17 cellular contexts compared by ENCODE assay signal in the genomic region with DNA sequence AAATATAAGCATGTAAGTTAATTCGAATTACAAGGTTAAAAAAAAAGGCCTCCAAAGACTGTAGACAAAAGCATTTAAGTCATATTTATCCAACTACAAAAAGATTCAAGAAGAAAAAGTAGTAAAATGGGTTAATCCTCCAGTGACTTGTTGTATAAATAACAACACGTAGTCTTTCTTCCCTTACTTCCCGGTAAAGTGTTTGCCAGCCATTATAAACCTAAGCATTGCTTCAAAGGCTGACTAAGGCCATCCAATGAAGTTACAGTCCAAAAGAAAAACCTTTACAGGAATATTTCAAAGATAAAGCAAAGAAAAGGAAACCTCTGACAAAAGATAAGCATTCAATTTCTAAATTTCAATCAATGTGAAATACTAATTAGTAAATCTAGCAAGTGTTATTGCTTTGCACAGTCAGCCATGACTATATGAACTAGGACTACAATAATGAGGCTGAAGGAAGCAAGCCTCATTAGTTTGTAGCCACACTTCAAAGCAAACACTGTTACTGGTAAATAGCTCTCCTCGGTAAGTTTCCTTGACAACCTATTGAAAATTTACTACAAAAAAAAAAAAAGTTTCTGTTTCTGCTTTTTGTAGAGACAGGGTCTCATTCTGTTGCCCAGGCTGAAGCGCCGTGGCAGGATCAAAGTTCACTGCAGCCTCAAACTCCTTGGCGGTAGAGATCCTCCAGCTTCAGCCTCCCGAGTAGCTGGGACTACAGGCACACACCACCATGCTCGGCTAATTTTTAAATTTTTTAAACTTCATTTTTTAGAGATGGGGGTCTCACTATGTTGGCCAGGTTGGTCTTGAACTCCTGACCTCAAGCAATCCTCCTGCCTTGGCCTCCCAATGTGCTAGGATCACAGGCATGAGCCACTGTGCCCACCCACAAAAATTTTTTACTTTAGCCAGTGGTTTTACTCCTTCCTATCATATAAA. TPM values are rescaled to one million over a fixed set of nuclear protein-coding genes. Genes with fewer than 3 reads are reported as not detected.
DNase-seq lines count a peak whose midpoint lies in the region; ATAC-seq, FAIRE-seq and TF ChIP-seq lines count a peak whose summit lies in the region.
"Had no signal": no experiment of that assay in that cellular context is flagged by ENCODE, and none has a peak within 500 bp of the region (broad histone marks: within the 10 kb centered on the region; RNA-seq: fewer than 3 reads in every experiment).

No MANE protein-coding gene starts in this region.

- peak overlapping the region; percentile 8 for H3K27ac Mint-ChIP-seq in activated naive CD4-positive, alpha-beta T cell treated with anti-CD3 and anti-CD28 coated beads, Interleukin-2, amount 50 U/mL, for 24 hours
- H3K27ac Mint-ChIP-seq in type B pancreatic cell: peak overlapping the region; percentile 49
- H3K27ac Mint-ChIP-seq: activated naive CD4-positive, alpha-beta T cell treated with anti-CD3 and anti-CD28 coated beads for 36 hours; T-helper 17 cell had no signal

- H3K4me1 Mint-ChIP-seq in activated naive CD4-positive, alpha-beta T cell treated with anti-CD3 and anti-CD28 coated beads, Interleukin-2, amount 50 U/mL, for 24 hours: peaks cover 47% of the 10 kb centered on the region
- peaks cover 26% of the 10 kb centered on the region for H3K4me1 Mint-ChIP-seq in type B pancreatic cell (ENCODE audit: unreplicated experiment)

- no peaks in the 10 kb centered on the region for H3K27me3 Mint-ChIP-seq in activated naive CD4-positive, alpha-beta T cell treated with anti-CD3 and anti-CD28 coated beads, Interleukin-2, amount 50 U/mL, for 24 hours
- no peaks in the 10 kb centered on the region for H3K27me3 Mint-ChIP-seq in type B pancreatic cell
- H3K27me3 Mint-ChIP-seq: dendritic cell treated with granulocyte-macrophage colony-stimulating factor and Interleukin-4, amounts not matched to agents 40 ng/mL and 50 ng/mL, for 4 days; T-helper 17 cell had no signal

- peak; percentile 96 for FAIRE-seq in islet of Langerhans (lab: Jason Lieb, UNC)

- H3K4me3 Mint-ChIP-seq in activated naive CD4-positive, alpha-beta T cell treated with anti-CD3 and anti-CD28 coated beads, Interleukin-2, amount 50 U/mL, for 24 hours: no peak overlapping the region
- H3K4me3 Mint-ChIP-seq in type B pancreatic cell: no peak overlapping the region
- H3K4me3 Mint-ChIP-seq: activated naive CD4-positive, alpha-beta T cell treated with anti-CD3 and anti-CD28 coated beads for 36 hours; dendritic cell treated with granulocyte-macrophage colony-stimulating factor and Interleukin-4, amounts not matched to agents 40 ng/mL and 50 ng/mL, for 4 days; T-helper 17 cell had no signal

- ATAC-seq in HG03196 (IDR thresholded peaks at IDR 0.05; ENCODE audit: unreplicated experiment) (peak; percentile 38), GM18517 (IDR thresholded peaks at IDR 0.05; ENCODE audit: unreplicated experiment) (no peak)
- ATAC-seq: body of pancreas, sciatic nerve, T-helper 17 cell had no signal

- H3K9me3 Mint-ChIP-seq in activated naive CD4-positive, alpha-beta T cell treated with anti-CD3 and anti-CD28 coated beads, Interleukin-2, amount 50 U/mL, for 24 hours: no peaks in the 10 kb centered on the region
- no peaks in the 10 kb centered on the region for H3K9me3 Mint-ChIP-seq in type B pancreatic cell
- H3K9me3 Mint-ChIP-seq: activated naive CD4-positive, alpha-beta T cell treated with anti-CD3 and anti-CD28 coated beads for 36 hours; dendritic cell treated with granulocyte-macrophage colony-stimulating factor and Interleukin-4, amounts not matched to agents 40 ng/mL and 50 ng/mL, for 4 days had no signal

- H3K36me3 Mint-ChIP-seq in activated naive CD4-positive, alpha-beta T cell treated with anti-CD3 and anti-CD28 coated beads, Interleukin-2, amount 50 U/mL, for 24 hours: peaks cover 8% of the 10 kb centered on the region
- peaks cover 17% of the 10 kb centered on the region for H3K36me3 Mint-ChIP-seq in type B pancreatic cell

- no peak for DNase-seq in activated naive CD4-positive, alpha-beta T cell treated with Interleukin-2 at 50 U/mL for 16 hours
- DNase-seq in type B pancreatic cell (ENCODE audit: extremely low spot score, unreplicated experiment) (no peak), NCI-H82 treated with DMSO at 0.1 percent for 48 hours (lab: John Stamatoyannopoulos, UW; ENCODE audit: unreplicated experiment) (no peak)
- DNase-seq in activated CD8-positive, alpha-beta memory T cell treated with anti-CD3 and anti-CD28 coated beads for 24 hours: no peak
- DNase-seq: activated CD8-positive, alpha-beta memory T cell treated with anti-CD3 and anti-CD28 coated beads, Interleukin-2, amount 50 U/mL, for 48 hours; activated naive CD4-positive, alpha-beta T cell treated with anti-CD3 and anti-CD28 coated beads for 36 hours; body of pancreas; mesenchymal stem cell; SHP77; T-helper 17 cell; tibial artery had no signal

- TF ChIP-seq CTCF in type B pancreatic cell (conservative IDR thresholded peaks at IDR 0.05): no peak

RNA-seq across cellular contexts. Expression of gene NUDT3, which starts 46.0 kb away (rescaled TPM):
- 19.4 and 31.9 TPM in 2 replicates for total RNA-seq in type B pancreatic cell (ENCODE audit: low replicate concordance)
